Comparison of ENCODE assay signal across 9 cellular contexts in genomic region chr12:113040722-113041168, GRCh38. TPM values are rescaled to one million over a fixed set of nuclear protein-coding genes. Genes with fewer than 3 reads are reported as not detected.
DNase-seq lines count a peak whose midpoint lies in the region; ATAC-seq, FAIRE-seq and TF ChIP-seq lines count a peak whose summit lies in the region.
"Had no signal": no experiment of that assay in that cellular context is flagged by ENCODE, and none has a peak within 500 bp of the region (broad histone marks: within the 10 kb centered on the region; RNA-seq: fewer than 3 reads in every experiment).

No MANE protein-coding gene starts in this region.

- no peak for TF ChIP-seq CTCF in esophagus squamous epithelium (IDR thresholded peaks at IDR 0.05)
- TF ChIP-seq CTCF in D721Med (IDR thresholded peaks at IDR 0.05; ENCODE audit: insufficient read depth, missing control alignments) = no peak
- TF ChIP-seq CTCF in nephron progenitor cell (IDR thresholded peaks at IDR 0.05) = no peak

- peak; percentile 83 for ATAC-seq in naive thymus-derived CD4-positive, alpha-beta T cell

- POLR2A ChIA-PET in naive thymus-derived CD4-positive, alpha-beta T cell (lab: Charles Lee) = no interaction called here

- no peaks in the 10 kb centered on the region for H3K9me3 Mint-ChIP-seq in naive thymus-derived CD4-positive, alpha-beta T cell
- peaks cover 8% of the 10 kb centered on the region for H3K9me3 Mint-ChIP-seq in nephron progenitor cell

- CTCF ChIA-PET in naive thymus-derived CD4-positive, alpha-beta T cell (lab: Charles Lee) = no interaction called here

- peak overlapping the region in 8 of 11 experiments; percentile 13 to 65 (median 44); a peak in 11 of 22 replicates for H3K9ac ChIP-seq in BLaER1 treated with 17β-estradiol and CSF1 and Interleukin-3, amounts not matched to agents 10 nM and 100 nM

- WGBS in esophagus squamous epithelium, 2 donors = 0 to 34% methylated on average over 1 to 2 of the region's 6 CpGs

- no peak for FAIRE-seq in D721Med (lab: Jason Lieb, UNC)

- H3K4me3 ChIP-seq in BLaER1 treated with 17β-estradiol and CSF1 and Interleukin-3, amounts not matched to agents 10 nM and 100 nM = no peak overlapping the region
- no peak overlapping the region for H3K4me3 ChIP-seq in esophagus squamous epithelium
- H3K4me3 ChIP-seq in naive thymus-derived CD4-positive, alpha-beta T cell (ENCODE audit: low read length) = no peak overlapping the region

- no peak overlapping the region for H3K4me3 Mint-ChIP-seq in naive thymus-derived CD4-positive, alpha-beta T cell
- no peak overlapping the region for H3K4me3 Mint-ChIP-seq in nephron progenitor cell

- H3K36me3 ChIP-seq in BLaER1 treated with 17β-estradiol and CSF1 and Interleukin-3, amounts not matched to agents 10 nM and 100 nM = no peaks in the 10 kb centered on the region
- no peaks in the 10 kb centered on the region for H3K36me3 ChIP-seq in esophagus squamous epithelium
- H3K36me3 ChIP-seq in naive thymus-derived CD4-positive, alpha-beta T cell (ENCODE audit: control insufficient read depth in 2 of 3, insufficient read depth in 3 of 3, low read length in 3 of 3) = no peaks in the 10 kb centered on the region

- H3K27me3 ChIP-seq in BLaER1 treated with 17β-estradiol and CSF1 and Interleukin-3, amounts not matched to agents 10 nM and 100 nM = no peaks in the 10 kb centered on the region
- peaks cover 0 to 27% (median 0%) of the 10 kb centered on the region in 4 donors for H3K27me3 ChIP-seq in esophagus squamous epithelium
- H3K27me3 ChIP-seq in naive thymus-derived CD4-positive, alpha-beta T cell (ENCODE audit: control insufficient read depth in 2 of 2, insufficient read depth in 2 of 2, low read length in 2 of 2) = no peaks in the 10 kb centered on the region

- peaks cover 0 to 5% (median 0%) of the 10 kb centered on the region in 11 experiments; a peak in 1 of 22 replicates for H3K9me3 ChIP-seq in BLaER1 treated with 17β-estradiol and CSF1 and Interleukin-3, amounts not matched to agents 10 nM and 100 nM (replicated peaks in 1 of 11)
- no peaks in the 10 kb centered on the region for H3K9me3 ChIP-seq in esophagus squamous epithelium
- no peaks in the 10 kb centered on the region for H3K9me3 ChIP-seq in naive thymus-derived CD4-positive, alpha-beta T cell (ENCODE audit: control insufficient read depth in 2 of 3, low read length in 3 of 3)

- no peak for TF ChIP-seq POLR2A in esophagus squamous epithelium (IDR thresholded peaks at IDR 0.05)

- no peaks in the 10 kb centered on the region for H3K4me1 Mint-ChIP-seq in naive thymus-derived CD4-positive, alpha-beta T cell
- peaks cover 7% of the 10 kb centered on the region for H3K4me1 Mint-ChIP-seq in nephron progenitor cell

- peaks cover 0 to 11% (median 0%) of the 10 kb centered on the region in 5 donors for H3K27me3 Mint-ChIP-seq in naive thymus-derived CD4-positive, alpha-beta T cell
- peaks cover 51% of the 10 kb centered on the region for H3K27me3 Mint-ChIP-seq in nephron progenitor cell (ENCODE audit: low read depth, poor library complexity)

- H3K27ac Mint-ChIP-seq in naive thymus-derived CD4-positive, alpha-beta T cell = peak overlapping the region in 1 of 9 donors; percentile 14
- no peak overlapping the region for H3K27ac Mint-ChIP-seq in nephron progenitor cell

- H3K4me2 ChIP-seq in BLaER1 treated with 17β-estradiol and CSF1 and Interleukin-3, amounts not matched to agents 10 nM and 100 nM = peak overlapping the region; percentile 15 to 83 (median 70); a peak in 20 of 22 replicates

- H3K4me1 ChIP-seq in BLaER1 treated with 17β-estradiol and CSF1 and Interleukin-3, amounts not matched to agents 10 nM and 100 nM = peaks cover 0 to 67% (median 29%) of the 10 kb centered on the region in 10 experiments; a peak in 18 of 20 replicates
- H3K4me1 ChIP-seq in esophagus squamous epithelium = peaks cover 4 to 15% (median 14%) of the 10 kb centered on the region in 3 donors
- H3K4me1 ChIP-seq in naive thymus-derived CD4-positive, alpha-beta T cell (ENCODE audit: control insufficient read depth in 2 of 2, insufficient read depth in 2 of 2, low read length in 2 of 2) = no peaks in the 10 kb centered on the region

- H3K36me3 Mint-ChIP-seq in naive thymus-derived CD4-positive, alpha-beta T cell = no peaks in the 10 kb centered on the region
- no peaks in the 10 kb centered on the region for H3K36me3 Mint-ChIP-seq in nephron progenitor cell (ENCODE audit: low read depth)

- intact Hi-C loops in esophagus squamous epithelium (cut with DNase I) = no loop called here
- intact Hi-C loops in naive thymus-derived CD4-positive, alpha-beta T cell (cut with micrococcal nuclease) = loop anchor here in 1 of 2 donors (10.0 kb wide), 1 partner anchor 384 kb away; the partner anchor contains the start of gene SDSL

- peak; percentile 59 for DNase-seq in NOMO-1 treated with DMSO at 0.1 percent for 48 hours (lab: John Stamatoyannopoulos, UW; ENCODE audit: unreplicated experiment)
- peak; percentile 21 for DNase-seq in esophagus squamous epithelium (lab: John Stamatoyannopoulos, UW)
- DNase-seq in naive thymus-derived CD4-positive, alpha-beta T cell = no peak
- DNase-seq in DMS153 (lab: John Stamatoyannopoulos, UW) = no peak
- DNase-seq in D721Med (ENCODE audit: insufficient read length, low spot score) = no peak
- DNase-seq in HUDEP-2 (lab: John Stamatoyannopoulos, UW; ENCODE audit: unreplicated experiment in 76 of 76) = no peak
- no peak for DNase-seq in nephron progenitor cell
- DNase-seq: NCI-H526 treated with DMSO at 0.1 percent for 48 hours had no signal

- H4K20me1 ChIP-seq in BLaER1 treated with 17β-estradiol and CSF1 and Interleukin-3, amounts not matched to agents 10 nM and 100 nM = no peaks in the 10 kb centered on the region

- peak overlapping the region; percentile 46 to 86 (median 68); a peak in 18 of 22 replicates for H3K27ac ChIP-seq in BLaER1 treated with 17β-estradiol and CSF1 and Interleukin-3, amounts not matched to agents 10 nM and 100 nM
- peak overlapping the region in 3 of 4 donors; percentile 43 to 61 (median 47) for H3K27ac ChIP-seq in esophagus squamous epithelium
- H3K27ac ChIP-seq in naive thymus-derived CD4-positive, alpha-beta T cell (ENCODE audit: low read depth, low read length) = no peak overlapping the region

RNA-seq across cellular contexts. Expression of gene DTX1, which starts 15.8 kb away (rescaled TPM):
- total RNA-seq in esophagus squamous epithelium = 1 to 10 TPM in 3 of 4 donors, under 1 TPM in 1; 0.49 to 4.8 (median 1.8) TPM
- total RNA-seq in naive thymus-derived CD4-positive, alpha-beta T cell = 10 to 100 TPM in 2 of 5 experiments, 1 to 10 TPM in 2, not detected in 1; 4.2 to 15.8 (median 8.8) TPM
- polyA plus RNA-seq in naive thymus-derived CD4-positive, alpha-beta T cell = 1 to 10 TPM in 1 of 2 donors, under 1 TPM in 1; 0.80 to 4.2 TPM

Comparison
In these comparisons a context has a peak if more than half of its experiments do, and no peak if none do; other contexts are left out.
1. DNase-seq: peak in NOMO-1 treated with DMSO at 0.1 percent for 48 hours (single experiment) and esophagus squamous epithelium (single experiment); none in naive thymus-derived CD4-positive, alpha-beta T cell (0 of 9), DMS153 (single experiment), D721Med (single experiment), HUDEP-2 (0 of 76) and nephron progenitor cell (single experiment).